In genomic region chr11:64710418-64711137, GRCh38 we compare ENCODE assay signal across 1 cellular context.
TF ChIP-seq lines count a peak whose summit lies in the region.

No MANE protein-coding gene starts in this region.

TF ChIP-seq in GM23338, 12 proteins besides CTCF, POLR2A, EP300 and RAD21 (continued from another document):
- TF ChIP-seq, protein P1, sequence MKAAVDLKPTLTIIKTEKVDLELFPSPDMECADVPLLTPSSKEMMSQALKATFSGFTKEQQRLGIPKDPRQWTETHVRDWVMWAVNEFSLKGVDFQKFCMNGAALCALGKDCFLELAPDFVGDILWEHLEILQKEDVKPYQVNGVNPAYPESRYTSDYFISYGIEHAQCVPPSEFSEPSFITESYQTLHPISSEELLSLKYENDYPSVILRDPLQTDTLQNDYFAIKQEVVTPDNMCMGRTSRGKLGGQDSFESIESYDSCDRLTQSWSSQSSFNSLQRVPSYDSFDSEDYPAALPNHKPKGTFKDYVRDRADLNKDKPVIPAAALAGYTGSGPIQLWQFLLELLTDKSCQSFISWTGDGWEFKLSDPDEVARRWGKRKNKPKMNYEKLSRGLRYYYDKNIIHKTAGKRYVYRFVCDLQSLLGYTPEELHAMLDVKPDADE (IDR thresholded peaks at IDR 0.05): no peak
- no peak for TF ChIP-seq JUNB (IDR thresholded peaks at IDR 0.05; ENCODE audit: unreplicated experiment)
- TF ChIP-seq, protein P2, sequence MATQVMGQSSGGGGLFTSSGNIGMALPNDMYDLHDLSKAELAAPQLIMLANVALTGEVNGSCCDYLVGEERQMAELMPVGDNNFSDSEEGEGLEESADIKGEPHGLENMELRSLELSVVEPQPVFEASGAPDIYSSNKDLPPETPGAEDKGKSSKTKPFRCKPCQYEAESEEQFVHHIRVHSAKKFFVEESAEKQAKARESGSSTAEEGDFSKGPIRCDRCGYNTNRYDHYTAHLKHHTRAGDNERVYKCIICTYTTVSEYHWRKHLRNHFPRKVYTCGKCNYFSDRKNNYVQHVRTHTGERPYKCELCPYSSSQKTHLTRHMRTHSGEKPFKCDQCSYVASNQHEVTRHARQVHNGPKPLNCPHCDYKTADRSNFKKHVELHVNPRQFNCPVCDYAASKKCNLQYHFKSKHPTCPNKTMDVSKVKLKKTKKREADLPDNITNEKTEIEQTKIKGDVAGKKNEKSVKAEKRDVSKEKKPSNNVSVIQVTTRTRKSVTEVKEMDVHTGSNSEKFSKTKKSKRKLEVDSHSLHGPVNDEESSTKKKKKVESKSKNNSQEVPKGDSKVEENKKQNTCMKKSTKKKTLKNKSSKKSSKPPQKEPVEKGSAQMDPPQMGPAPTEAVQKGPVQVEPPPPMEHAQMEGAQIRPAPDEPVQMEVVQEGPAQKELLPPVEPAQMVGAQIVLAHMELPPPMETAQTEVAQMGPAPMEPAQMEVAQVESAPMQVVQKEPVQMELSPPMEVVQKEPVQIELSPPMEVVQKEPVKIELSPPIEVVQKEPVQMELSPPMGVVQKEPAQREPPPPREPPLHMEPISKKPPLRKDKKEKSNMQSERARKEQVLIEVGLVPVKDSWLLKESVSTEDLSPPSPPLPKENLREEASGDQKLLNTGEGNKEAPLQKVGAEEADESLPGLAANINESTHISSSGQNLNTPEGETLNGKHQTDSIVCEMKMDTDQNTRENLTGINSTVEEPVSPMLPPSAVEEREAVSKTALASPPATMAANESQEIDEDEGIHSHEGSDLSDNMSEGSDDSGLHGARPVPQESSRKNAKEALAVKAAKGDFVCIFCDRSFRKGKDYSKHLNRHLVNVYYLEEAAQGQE (IDR thresholded peaks at IDR 0.05; ENCODE audit: unreplicated experiment): no peak
- TF ChIP-seq ZNF114 (CRISPR knock-in tag; IDR thresholded peaks at IDR 0.05): no peak
